1 cellular context compared by ENCODE assay signal in genomic region chr17:9436629-9437028, GRCh38.
TF ChIP-seq lines count a peak whose summit lies in the region.

No MANE protein-coding gene starts in this region.

TF ChIP-seq in WTC11, 78 proteins besides CTCF, POLR2A, EP300 and RAD21 (continued from another document):
- TF ChIP-seq, protein P1, sequence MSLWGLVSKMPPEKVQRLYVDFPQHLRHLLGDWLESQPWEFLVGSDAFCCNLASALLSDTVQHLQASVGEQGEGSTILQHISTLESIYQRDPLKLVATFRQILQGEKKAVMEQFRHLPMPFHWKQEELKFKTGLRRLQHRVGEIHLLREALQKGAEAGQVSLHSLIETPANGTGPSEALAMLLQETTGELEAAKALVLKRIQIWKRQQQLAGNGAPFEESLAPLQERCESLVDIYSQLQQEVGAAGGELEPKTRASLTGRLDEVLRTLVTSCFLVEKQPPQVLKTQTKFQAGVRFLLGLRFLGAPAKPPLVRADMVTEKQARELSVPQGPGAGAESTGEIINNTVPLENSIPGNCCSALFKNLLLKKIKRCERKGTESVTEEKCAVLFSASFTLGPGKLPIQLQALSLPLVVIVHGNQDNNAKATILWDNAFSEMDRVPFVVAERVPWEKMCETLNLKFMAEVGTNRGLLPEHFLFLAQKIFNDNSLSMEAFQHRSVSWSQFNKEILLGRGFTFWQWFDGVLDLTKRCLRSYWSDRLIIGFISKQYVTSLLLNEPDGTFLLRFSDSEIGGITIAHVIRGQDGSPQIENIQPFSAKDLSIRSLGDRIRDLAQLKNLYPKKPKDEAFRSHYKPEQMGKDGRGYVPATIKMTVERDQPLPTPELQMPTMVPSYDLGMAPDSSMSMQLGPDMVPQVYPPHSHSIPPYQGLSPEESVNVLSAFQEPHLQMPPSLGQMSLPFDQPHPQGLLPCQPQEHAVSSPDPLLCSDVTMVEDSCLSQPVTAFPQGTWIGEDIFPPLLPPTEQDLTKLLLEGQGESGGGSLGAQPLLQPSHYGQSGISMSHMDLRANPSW (CRISPR knock-in tag; conservative IDR thresholded peaks at IDR 0.05; ENCODE audit: low read depth): no peak
- no peak for TF ChIP-seq ZNF281 (CRISPR knock-in tag; IDR thresholded peaks at IDR 0.05)
- TF ChIP-seq, protein P2, sequence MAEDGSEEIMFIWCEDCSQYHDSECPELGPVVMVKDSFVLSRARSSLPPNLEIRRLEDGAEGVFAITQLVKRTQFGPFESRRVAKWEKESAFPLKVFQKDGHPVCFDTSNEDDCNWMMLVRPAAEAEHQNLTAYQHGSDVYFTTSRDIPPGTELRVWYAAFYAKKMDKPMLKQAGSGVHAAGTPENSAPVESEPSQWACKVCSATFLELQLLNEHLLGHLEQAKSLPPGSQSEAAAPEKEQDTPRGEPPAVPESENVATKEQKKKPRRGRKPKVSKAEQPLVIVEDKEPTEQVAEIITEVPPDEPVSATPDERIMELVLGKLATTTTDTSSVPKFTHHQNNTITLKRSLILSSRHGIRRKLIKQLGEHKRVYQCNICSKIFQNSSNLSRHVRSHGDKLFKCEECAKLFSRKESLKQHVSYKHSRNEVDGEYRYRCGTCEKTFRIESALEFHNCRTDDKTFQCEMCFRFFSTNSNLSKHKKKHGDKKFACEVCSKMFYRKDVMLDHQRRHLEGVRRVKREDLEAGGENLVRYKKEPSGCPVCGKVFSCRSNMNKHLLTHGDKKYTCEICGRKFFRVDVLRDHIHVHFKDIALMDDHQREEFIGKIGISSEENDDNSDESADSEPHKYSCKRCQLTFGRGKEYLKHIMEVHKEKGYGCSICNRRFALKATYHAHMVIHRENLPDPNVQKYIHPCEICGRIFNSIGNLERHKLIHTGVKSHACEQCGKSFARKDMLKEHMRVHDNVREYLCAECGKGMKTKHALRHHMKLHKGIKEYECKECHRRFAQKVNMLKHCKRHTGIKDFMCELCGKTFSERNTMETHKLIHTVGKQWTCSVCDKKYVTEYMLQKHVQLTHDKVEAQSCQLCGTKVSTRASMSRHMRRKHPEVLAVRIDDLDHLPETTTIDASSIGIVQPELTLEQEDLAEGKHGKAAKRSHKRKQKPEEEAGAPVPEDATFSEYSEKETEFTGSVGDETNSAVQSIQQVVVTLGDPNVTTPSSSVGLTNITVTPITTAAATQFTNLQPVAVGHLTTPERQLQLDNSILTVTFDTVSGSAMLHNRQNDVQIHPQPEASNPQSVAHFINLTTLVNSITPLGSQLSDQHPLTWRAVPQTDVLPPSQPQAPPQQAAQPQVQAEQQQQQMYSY (CRISPR knock-in tag; IDR thresholded peaks at IDR 0.05): no peak
- no peak for TF ChIP-seq EMX1 (CRISPR knock-in tag; IDR thresholded peaks at IDR 0.05)
- no peak for TF ChIP-seq ZNF512 (CRISPR knock-in tag; IDR thresholded peaks at IDR 0.05; ENCODE audit: borderline replicate concordance)
- no peak for TF ChIP-seq ATF1 (CRISPR knock-in tag; IDR thresholded peaks at IDR 0.05)
- TF ChIP-seq, protein P3, sequence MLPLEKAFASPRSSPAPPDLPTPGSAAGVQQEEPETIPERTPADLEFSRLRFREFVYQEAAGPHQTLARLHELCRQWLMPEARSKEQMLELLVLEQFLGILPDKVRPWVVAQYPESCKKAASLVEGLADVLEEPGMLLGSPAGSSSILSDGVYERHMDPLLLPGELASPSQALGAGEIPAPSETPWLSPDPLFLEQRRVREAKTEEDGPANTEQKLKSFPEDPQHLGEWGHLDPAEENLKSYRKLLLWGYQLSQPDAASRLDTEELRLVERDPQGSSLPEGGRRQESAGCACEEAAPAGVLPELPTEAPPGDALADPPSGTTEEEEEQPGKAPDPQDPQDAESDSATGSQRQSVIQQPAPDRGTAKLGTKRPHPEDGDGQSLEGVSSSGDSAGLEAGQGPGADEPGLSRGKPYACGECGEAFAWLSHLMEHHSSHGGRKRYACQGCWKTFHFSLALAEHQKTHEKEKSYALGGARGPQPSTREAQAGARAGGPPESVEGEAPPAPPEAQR (CRISPR knock-in tag; IDR thresholded peaks at IDR 0.05): no peak
TF ChIP-seq in WTC11: peak in this region for 0.
